In genomic region chr16:379961-380836, GRCh38 we compare ENCODE assay signal across 9 cellular contexts. TPM values are rescaled to one million over a fixed set of nuclear protein-coding genes. Genes with fewer than 3 reads are reported as not detected.
DNase-seq lines count a peak whose midpoint lies in the region; ATAC-seq, FAIRE-seq and TF ChIP-seq lines count a peak whose summit lies in the region.
"Had no signal": no experiment of that assay in that cellular context is flagged by ENCODE, and none has a peak within 500 bp of the region (broad histone marks: within the 10 kb centered on the region; RNA-seq: fewer than 3 reads in every experiment).

No MANE protein-coding gene starts in this region.

- H3K27me3 ChIP-seq in ascending aorta (no peaks in the 10 kb centered on the region), thymus (ENCODE audit: control insufficient read depth, insufficient read depth) (no peaks in the 10 kb centered on the region)

- H3K9me3 Mint-ChIP-seq in activated T-cell treated with anti-CD3 and anti-CD28 coated beads, Interleukin-2, amount 50 U/mL, for 24 hours, result no peaks in the 10 kb centered on the region

- peaks cover 5% of the 10 kb centered on the region for H3K36me3 Mint-ChIP-seq in activated T-cell treated with anti-CD3 and anti-CD28 coated beads, Interleukin-2, amount 50 U/mL, for 24 hours (ENCODE audit: low read depth)

- intact Hi-C loops in ascending aorta (cut with DNase I) (loop anchor here (5.0 kb wide), 3 partner anchors 42 to 207 kb away; partner anchors contain the start of gene CAPN15), kidney (cut with DNase I) (no loop called here)

- H3K4me1 ChIP-seq in ascending aorta, result peaks cover 5 to 12% of the 10 kb centered on the region in 2 donors
- peaks cover 0 to 32% of the 10 kb centered on the region in 2 donors for H3K4me1 ChIP-seq in kidney (ENCODE audit: control insufficient read depth in 1 of 2, insufficient read depth in 1 of 2, low read depth in 1 of 2, low read length in 2 of 2)
- peaks cover 17% of the 10 kb centered on the region for H3K4me1 ChIP-seq in thymus (ENCODE audit: control insufficient read depth, insufficient read depth, low read length)

- peak overlapping the region; percentile 86 to 98 for H3K4me3 ChIP-seq in ascending aorta
- H3K4me3 ChIP-seq in kidney (ENCODE audit: low read length in 2 of 2), result peak overlapping the region in 1 of 2 donors; percentile 72
- peak overlapping the region; percentile 93 for H3K4me3 ChIP-seq in thymus (ENCODE audit: low read length)

- no peaks in the 10 kb centered on the region for H3K27me3 Mint-ChIP-seq in activated T-cell treated with anti-CD3 and anti-CD28 coated beads, Interleukin-2, amount 50 U/mL, for 24 hours

- FAIRE-seq in kidney (lab: Jason Lieb, UNC), result no peak
- FAIRE-seq: D721Med had no signal

- DNase-seq in activated T-cell treated with anti-CD3 and anti-CD28 coated beads, Interleukin-2, amount 50 U/mL, for 24 hours, result no peak
- DNase-seq in activated T-cell treated with anti-CD3 and anti-CD28 coated beads, Interleukin-2, amount 50 U/mL, for 1 hour, result no peak
- DNase-seq in ascending aorta (ENCODE audit: low spot score in 2 of 2), result no peak
- peak; percentile 75 for DNase-seq in kidney
- DNase-seq in NCI-H1092 treated with DMSO at 0.1 percent for 48 hours (lab: John Stamatoyannopoulos, UW), result no peak

- TF ChIP-seq CTCF in ascending aorta (IDR thresholded peaks at IDR 0.05) (no peak), kidney (IDR thresholded peaks at IDR 0.05; ENCODE audit: borderline replicate concordance, extremely low read depth, insufficient read depth) (no peak)

- H3K36me3 ChIP-seq in ascending aorta (peaks cover 19 to 20% of the 10 kb centered on the region in 2 donors), kidney (ENCODE audit: control insufficient read depth in 1 of 2, insufficient read depth in 2 of 2, low read length in 2 of 2) (peaks cover 0 to 3% of the 10 kb centered on the region in 2 donors), thymus (ENCODE audit: control insufficient read depth, insufficient read depth) (peaks cover 23% of the 10 kb centered on the region)

- peak overlapping the region; percentile 78 for H3K4me3 Mint-ChIP-seq in activated T-cell treated with anti-CD3 and anti-CD28 coated beads, Interleukin-2, amount 50 U/mL, for 24 hours

- 85% methylated on average over 29 of the region's 29 CpGs for WGBS in thymus

- H3K27ac Mint-ChIP-seq in activated T-cell treated with anti-CD3 and anti-CD28 coated beads, Interleukin-2, amount 50 U/mL, for 24 hours, result peak overlapping the region; percentile 71

- ATAC-seq in HG02759 (IDR thresholded peaks at IDR 0.05; ENCODE audit: unreplicated experiment), result no peak
- no peak for ATAC-seq in GM21360 (IDR thresholded peaks at IDR 0.05; ENCODE audit: unreplicated experiment)

- H3K27ac ChIP-seq in ascending aorta, result no peak overlapping the region
- H3K27ac ChIP-seq in kidney (ENCODE audit: low read depth in 2 of 2, low read length in 2 of 2), result peak overlapping the region; percentile 78 to 86
- H3K27ac ChIP-seq in thymus (ENCODE audit: low read depth), result no peak overlapping the region

- H3K4me1 Mint-ChIP-seq in activated T-cell treated with anti-CD3 and anti-CD28 coated beads, Interleukin-2, amount 50 U/mL, for 24 hours (ENCODE audit: low read depth), result peaks cover 27% of the 10 kb centered on the region

- peak overlapping the region; percentile 12 to 55 for H3K9ac ChIP-seq in kidney (ENCODE audit: low read length in 2 of 2)

- H3K9me3 ChIP-seq in ascending aorta (no peaks in the 10 kb centered on the region), kidney (ENCODE audit: control insufficient read depth in 1 of 2, low read length in 2 of 2) (no peaks in the 10 kb centered on the region), thymus (ENCODE audit: control insufficient read depth) (no peaks in the 10 kb centered on the region)

RNA-seq across cellular contexts. Expression of gene PGAP6, which starts 1.6 kb away (rescaled TPM):
- 47.6 TPM for total RNA-seq in ascending aorta
- total RNA-seq in kidney, result 65.0 TPM
- polyA plus RNA-seq in kidney (ENCODE audit: insufficient read depth, low read depth, low replicate concordance), result 144 TPM
- polyA plus RNA-seq in thymus, result 47.4 TPM

RNA-seq across cellular contexts. Expression of gene MRPL28, which starts 9.9 kb away (rescaled TPM):
- total RNA-seq in ascending aorta (47.8 TPM), kidney (59.1 TPM)
- polyA plus RNA-seq in kidney (ENCODE audit: insufficient read depth, low read depth, low replicate concordance) (201 TPM), thymus (79.4 TPM)

RNA-seq across cellular contexts. Expression of gene NME4, which starts 16.8 kb away (rescaled TPM):
- total RNA-seq in ascending aorta (66.0 TPM), kidney (56.6 TPM)
- polyA plus RNA-seq in kidney (ENCODE audit: insufficient read depth, low read depth, low replicate concordance) (100 TPM), thymus (34.4 TPM)

RNA-seq across cellular contexts. Expression of gene DECR2, which starts 21.5 kb away (rescaled TPM):
- 44.0 TPM for total RNA-seq in ascending aorta
- total RNA-seq in kidney, result 23.8 TPM
- 58.9 TPM for polyA plus RNA-seq in kidney (ENCODE audit: insufficient read depth, low read depth, low replicate concordance)
- polyA plus RNA-seq in thymus, result 14.2 TPM

RNA-seq across cellular contexts. Expression of gene AXIN1, which starts 27.7 kb away (rescaled TPM):
- total RNA-seq in ascending aorta, result 27.6 TPM
- total RNA-seq in kidney, result 24.6 TPM
- polyA plus RNA-seq in kidney (ENCODE audit: insufficient read depth, low read depth, low replicate concordance), result 9.7 TPM
- 24.1 TPM for polyA plus RNA-seq in thymus

Comparison
In these comparisons a context has a peak if more than half of its experiments do, and no peak if none do; other contexts are left out.
1. H3K27ac ChIP-seq: peak in kidney (2 of 2); none in ascending aorta (0 of 2) and thymus (single experiment).